Comparison of ENCODE assay signal across 12 cellular contexts in genomic region chr11:19027829-19028595, GRCh38. TPM values are rescaled to one million over a fixed set of nuclear protein-coding genes. Genes with fewer than 3 reads are reported as not detected.
DNase-seq lines count a peak whose midpoint lies in the region; ATAC-seq and TF ChIP-seq lines count a peak whose summit lies in the region.
"Had no signal": no experiment of that assay in that cellular context is flagged by ENCODE, and none has a peak within 500 bp of the region (broad histone marks: within the 10 kb centered on the region; RNA-seq: fewer than 3 reads in every experiment).

No MANE protein-coding gene starts in this region.

- H3K4me1 ChIP-seq in ascending aorta (no peaks in the 10 kb centered on the region), upper lobe of right lung (no peaks in the 10 kb centered on the region)

- no peaks in the 10 kb centered on the region for H3K9me3 ChIP-seq in ascending aorta
- H3K9me3 ChIP-seq in upper lobe of right lung, result no peaks in the 10 kb centered on the region

- DNase-seq in NCI-H2196 (lab: John Stamatoyannopoulos, UW; ENCODE audit: unreplicated experiment), result peak; percentile 46
- peak; percentile 23 to 93 for DNase-seq in cardiac fibroblast (ENCODE audit: low read depth in 2 of 2)
- DNase-seq in myocyte (ENCODE audit: low read depth), result peak; percentile 40
- no peak for DNase-seq in ascending aorta (ENCODE audit: low spot score in 2 of 2)
- no peak for DNase-seq in posterior cingulate gyrus
- no peak for DNase-seq in upper lobe of right lung
- DNase-seq: activated naive CD4-positive, alpha-beta T cell; GF-D8; NCI-H1436; stimulated activated CD4-positive, alpha-beta T cell treated with anti-CD3 and anti-CD28 coated beads, Interleukin-2, amount 100 ng/mL, for 24 hours had no signal

- peak; percentile 52 for ATAC-seq in GM18907 (IDR thresholded peaks at IDR 0.05; ENCODE audit: unreplicated experiment)
- ATAC-seq in GM18517 (IDR thresholded peaks at IDR 0.05; ENCODE audit: unreplicated experiment), result no peak
- no peak for ATAC-seq in upper lobe of right lung

- H3K4me3 ChIP-seq in cardiac fibroblast (replicated peaks in 1 of 2; ENCODE audit: low read depth in 2 of 2, low read length in 2 of 2) (no peak overlapping the region), ascending aorta (no peak overlapping the region), upper lobe of right lung (no peak overlapping the region)

- no peak overlapping the region for H3K27ac ChIP-seq in ascending aorta
- no peak overlapping the region for H3K27ac ChIP-seq in upper lobe of right lung

- intact Hi-C loops in ascending aorta (cut with DNase I), result no loop called here
- intact Hi-C loops in posterior cingulate gyrus (cut with DNase I), result no loop called here
- intact Hi-C loops in upper lobe of right lung (cut with DNase I), result no loop called here

- TF ChIP-seq CTCF in cardiac fibroblast (IDR thresholded peaks at IDR 0.05; ENCODE audit: low read depth, low read length), result no peak
- no peak for TF ChIP-seq CTCF in ascending aorta (IDR thresholded peaks at IDR 0.05)
- TF ChIP-seq CTCF in upper lobe of right lung (IDR thresholded peaks at IDR 0.05), result no peak

- H3K36me3 ChIP-seq in ascending aorta, result no peaks in the 10 kb centered on the region
- H3K36me3 ChIP-seq in upper lobe of right lung, result no peaks in the 10 kb centered on the region

- H3K27me3 ChIP-seq in ascending aorta (no peaks in the 10 kb centered on the region), upper lobe of right lung (peaks cover 9% of the 10 kb centered on the region)

RNA-seq across cellular contexts. Expression of gene MRGPRX2, which starts 32.5 kb away (rescaled TPM):
- total RNA-seq in myocyte (not detected in 2 replicates), ascending aorta (not detected), upper lobe of right lung (not detected)
- not detected for polyA plus RNA-seq in myocyte (2012)

Comparison
In these comparisons a context has a peak if more than half of its experiments do, and no peak if none do; other contexts are left out.
1. DNase-seq: peak in NCI-H2196 (single experiment), cardiac fibroblast (2 of 2) and myocyte (single experiment); none in ascending aorta (0 of 2), posterior cingulate gyrus (0 of 10) and upper lobe of right lung (single experiment).